Comparison of ENCODE assay signal across 12 cellular contexts in the genomic region with DNA sequence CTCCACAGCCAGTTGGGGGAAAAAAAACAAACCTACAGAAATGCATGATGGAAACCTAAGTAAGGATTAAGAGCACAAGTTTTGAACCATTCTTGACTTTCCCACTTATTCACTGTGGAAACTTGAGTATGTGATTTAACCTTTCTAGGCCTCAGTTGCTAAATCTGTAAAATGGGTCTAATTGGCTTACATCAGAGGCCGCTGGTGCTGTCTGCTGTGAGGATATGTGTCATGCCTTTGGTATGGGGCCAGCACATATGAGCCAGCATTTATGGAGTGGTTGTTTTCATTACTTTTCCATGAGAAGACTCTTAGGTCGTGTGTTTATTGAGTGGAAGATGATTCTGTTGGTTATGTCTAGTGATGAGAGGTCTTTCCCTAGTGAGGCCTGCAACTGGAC.
A peak's percentile ranks its signal among the peaks of the same experiment; 100 is the strongest.
DNase-seq lines count a peak whose midpoint lies in the region; ATAC-seq, FAIRE-seq and TF ChIP-seq lines count a peak whose summit lies in the region.
"Had no signal": no experiment of that assay in that cellular context is flagged by ENCODE, and none has a peak within 500 bp of the region (broad histone marks: within the 10 kb centered on the region; RNA-seq: fewer than 3 reads in every experiment).

No MANE protein-coding gene starts in this region.

- TF ChIP-seq RAD21 in A549 (conservative IDR thresholded peaks at IDR 0.05 in 1 of 2, IDR thresholded peaks at IDR 0.05 in 1 of 2), result no peak

- no peak for TF ChIP-seq EP300 in A549 (IDR thresholded peaks at IDR 0.05)

- DNase-seq in A549 (ENCODE audit: low read depth in 1 of 2, low spot score in 1 of 2) (peak in 1 of 2 experiments; percentile 70), H54 (ENCODE audit: insufficient read length, low spot score) (peak; percentile 56), amniotic epithelial cell (ENCODE audit: low read depth) (peak; percentile 83), fibroblast of villous mesenchyme (ENCODE audit: low read depth) (peak; percentile 84), head of caudate nucleus (no peak)
- no peak for DNase-seq in activated CD4-positive, alpha-beta T cell treated with anti-CD3 and anti-CD28 coated beads, Interleukin-2, amount 50 U/mL, for 1 hour
- DNase-seq: activated CD8-positive, alpha-beta memory T cell treated with anti-CD3 and anti-CD28 coated beads, Interleukin-2, amount 50 U/mL, for 48 hours; cerebellar nuclear complex; hypothalamus; NCI-H1092 had no signal

- ATAC-seq in A549 (peak; percentile 66 to 71; a peak in 5 of 6 replicates), HG02642 (IDR thresholded peaks at IDR 0.05; ENCODE audit: poor library complexity, unreplicated experiment) (no peak), GM21529 (IDR thresholded peaks at IDR 0.05; ENCODE audit: unreplicated experiment) (no peak)

- H3K9me3 ChIP-seq in A549, result no peaks in the 10 kb centered on the region

- TF ChIP-seq CTCF in A549 (IDR thresholded peaks at IDR 0.05) (no peak), fibroblast of villous mesenchyme (IDR thresholded peaks at IDR 0.05; ENCODE audit: insufficient read depth, low read depth, low read length) (no peak)

- CTCF ChIA-PET in A549 (lab: Yijun Ruan, JAX), result interaction anchor here (1.0 to 1.5 kb wide), 3 partner anchors 11 to 113 kb away, joined by 3 to 4 read pairs (median 3); no protein-coding TSS in a partner anchor

- intact Hi-C loops in head of caudate nucleus (cut with DNase I), result no loop called here

- POLR2A ChIA-PET in A549 (lab: Yijun Ruan, JAX), result no interaction called here

- FAIRE-seq in A549 (lab: Jason Lieb, UNC) (no peak), H54 (lab: Jason Lieb, UNC) (peak; percentile 93)

- WGBS in A549 (ENCODE audit: missing lambda C conversion rate), result 32% methylated on average over 2 of the region's 2 CpGs

- TF ChIP-seq POLR2A in A549 (IDR thresholded peaks at IDR 0.05; ENCODE audit: low read length) (no peak), H54 (IDR thresholded peaks at IDR 0.05; ENCODE audit: low read depth, low read length) (no peak)

- H3K4me2 ChIP-seq in A549, result no peak overlapping the region

- H3K27ac ChIP-seq in A549, result peak overlapping the region in 1 of 2 experiments; percentile 13; a peak in 2 of 6 replicates

- H3K4me3 ChIP-seq in A549 (no peak overlapping the region), fibroblast of villous mesenchyme (ENCODE audit: low read depth, low read length) (no peak overlapping the region)

- H3K4me1 ChIP-seq in A549, result peaks cover 24% of the 10 kb centered on the region

TF ChIP-seq in A549, 52 proteins besides CTCF, POLR2A, EP300 and RAD21:
- 0 out of 2 replicates have a peak, but pooled peaks have one; percentile 2 for TF ChIP-seq NFE2L2 (conservative IDR thresholded peaks at IDR 0.05; ENCODE audit: low read length)
- TF ChIP-seq KDM1A (IDR thresholded peaks at IDR 0.05; ENCODE audit: low read depth), result peak; percentile 61; the same call in 1 of the 2 replicates
- peak; percentile 48 for TF ChIP-seq MAFK (IDR thresholded peaks at IDR 0.05; ENCODE audit: partially characterized antibody)
- TF ChIP-seq HOXB5 (CRISPR knock-in tag; IDR thresholded peaks at IDR 0.05), result no peak
- no peak for TF ChIP-seq ZC3H11A (IDR thresholded peaks at IDR 0.05)
- TF ChIP-seq CHD4 (IDR thresholded peaks at IDR 0.05; ENCODE audit: borderline replicate concordance), result no peak
- TF ChIP-seq FOSL2 (IDR thresholded peaks at IDR 0.05), result no peak
- peak; percentile 60; the same call in 1 of the 2 replicates for TF ChIP-seq FOSL2 (CRISPR knock-in tag; IDR thresholded peaks at IDR 0.05)
- 0 out of 2 replicates have a peak, but pooled peaks have one; percentile 24 for TF ChIP-seq JUNB (IDR thresholded peaks at IDR 0.05)
- TF ChIP-seq, protein P1, sequence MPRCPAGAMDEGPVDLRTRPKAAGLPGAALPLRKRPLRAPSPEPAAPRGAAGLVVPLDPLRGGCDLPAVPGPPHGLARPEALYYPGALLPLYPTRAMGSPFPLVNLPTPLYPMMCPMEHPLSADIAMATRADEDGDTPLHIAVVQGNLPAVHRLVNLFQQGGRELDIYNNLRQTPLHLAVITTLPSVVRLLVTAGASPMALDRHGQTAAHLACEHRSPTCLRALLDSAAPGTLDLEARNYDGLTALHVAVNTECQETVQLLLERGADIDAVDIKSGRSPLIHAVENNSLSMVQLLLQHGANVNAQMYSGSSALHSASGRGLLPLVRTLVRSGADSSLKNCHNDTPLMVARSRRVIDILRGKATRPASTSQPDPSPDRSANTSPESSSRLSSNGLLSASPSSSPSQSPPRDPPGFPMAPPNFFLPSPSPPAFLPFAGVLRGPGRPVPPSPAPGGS (IDR thresholded peaks at IDR 0.05), result no peak

Comparison
In these comparisons a context has a peak if more than half of its experiments do, and no peak if none do; other contexts are left out.
1. ATAC-seq: peak in A549 (2 of 2); none in HG02642 (single experiment) and GM21529 (single experiment).
2. DNase-seq: peak in H54 (single experiment), amniotic epithelial cell (single experiment) and fibroblast of villous mesenchyme (single experiment); none in activated CD4-positive, alpha-beta T cell treated with anti-CD3 and anti-CD28 coated beads, Interleukin-2, amount 50 U/mL, for 1 hour (single experiment) and head of caudate nucleus (0 of 42).